In the genomic region with DNA sequence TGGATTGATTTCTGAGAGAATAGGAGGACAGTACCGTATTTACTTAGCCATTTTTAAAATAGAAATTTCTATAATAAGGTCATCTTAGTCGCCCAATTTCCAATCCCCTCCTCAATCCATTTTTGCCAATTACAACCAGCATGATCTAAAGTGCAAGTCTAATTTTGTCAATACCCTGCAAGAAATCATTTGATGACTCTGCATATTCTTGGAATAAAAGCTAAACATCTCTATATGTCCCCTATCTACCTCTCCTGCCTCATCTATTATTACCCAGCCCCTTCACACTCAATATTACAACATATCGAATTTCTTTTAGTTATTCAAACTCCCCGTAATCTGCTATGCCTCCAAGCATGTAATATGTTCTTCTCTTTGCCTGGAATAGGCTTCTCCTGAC, we compare ENCODE assay signal across 39 cellular contexts. TPM values are rescaled to one million over a fixed set of nuclear protein-coding genes. Genes with fewer than 3 reads are reported as not detected.
"Had no signal": no experiment of that assay in that cellular context is flagged by ENCODE, and none has a peak within 500 bp of the region (broad histone marks: within the 10 kb centered on the region; RNA-seq: fewer than 3 reads in every experiment).

No MANE protein-coding gene starts in this region.

- DNase-seq: activated effector memory CD4-positive, alpha-beta T cell treated with anti-CD3 and anti-CD28 coated beads, Interleukin-2, amount 50 U/mL, for 16 hours; activated effector memory CD4-positive, alpha-beta T cell treated with Interleukin-2 at 50 U/mL for 16 hours; activated gamma-delta T cell; activated gamma-delta T cell treated with Interleukin-2 at 50 U/mL for 16 hours; activated naive CD4-positive, alpha-beta T cell; activated naive CD4-positive, alpha-beta T cell treated with anti-CD3 and anti-CD28 coated beads for 36 hours; activated naive CD4-positive, alpha-beta T cell treated with anti-CD3 and anti-CD28 coated beads, Interleukin-2, amount 10 ng/mL, durations not matched to agents 7 days and 5 days; activated naive CD4-positive, alpha-beta T cell treated with anti-CD3 and anti-CD28 coated beads, Interleukin-2, amount 50 U/mL, for 16 hours; activated naive CD4-positive, alpha-beta T cell treated with Interleukin-2 at 50 U/mL for 16 hours; activated naive CD8-positive, alpha-beta T cell treated with anti-CD3 and anti-CD28 coated beads for 36 hours; activated naive CD8-positive, alpha-beta T cell treated with anti-CD3 and anti-CD28 coated beads, Interleukin-2, amount 10 ng/mL, durations not matched to agents 7 days and 5 days; activated naive CD8-positive, alpha-beta T cell treated with anti-CD3 and anti-CD28 coated beads, Interleukin-2, amount 50 U/mL, for 24 hours; activated T-cell treated with anti-CD3 and anti-CD28 coated beads, Interleukin-2, amount 50 U/mL, for 24 hours; activated T-cell treated with anti-CD3 and anti-CD28 coated beads, Interleukin-2, amount 50 U/mL, for 4 hours; activated T-cell treated with anti-CD3 and anti-CD28 coated beads, Interleukin-2, amount 50 U/mL, for 48 hours; activated T-cell treated with anti-CD3 and anti-CD28 coated beads, Interleukin-2, amount 50 U/mL, for 72 hours; adrenal gland; amniotic stem cell; amygdala; anterior cingulate cortex; aorta; body of pancreas; brain microvascular endothelial cell; caudate nucleus; central memory CD4-positive, alpha-beta T cell; cerebellar nuclear complex had no signal

- H3K36me3 ChIP-seq: adrenal gland, ascending aorta, brain microvascular endothelial cell, breast epithelium, cardiac muscle cell had no signal

- H3K27ac ChIP-seq: adrenal gland, ascending aorta, body of pancreas, brain microvascular endothelial cell, breast epithelium, cardiac muscle cell had no signal

- H3K27me3 ChIP-seq: adrenal gland, ascending aorta, body of pancreas, brain microvascular endothelial cell, breast epithelium, cardiac muscle cell had no signal

- H3K9me3 ChIP-seq: adrenal gland, ascending aorta, body of pancreas, breast epithelium had no signal

- H3K4me1 ChIP-seq: adrenal gland, ascending aorta, body of pancreas, breast epithelium had no signal

- ATAC-seq: activated naive CD4-positive, alpha-beta T cell treated with anti-CD3 and anti-CD28 coated beads, Interleukin-2, amount 50 U/mL, for 72 hours; activated naive CD8-positive, alpha-beta T cell treated with anti-CD3 and anti-CD28 coated beads, Interleukin-2, amount 50 U/mL, for 24 hours; activated T-cell treated with anti-CD3 and anti-CD28 coated beads, Interleukin-2, amount 50 U/mL, for 4 hours; activated T-cell treated with anti-CD3 and anti-CD28 coated beads, Interleukin-2, amount 50 U/mL, for 72 hours; activated T-helper 17 cell treated with anti-CD3 and anti-CD28 coated beads, Interleukin-2, amount 50 U/mL, for 72 hours; body of pancreas had no signal

- H3K4me3 ChIP-seq: adrenal gland, ascending aorta, body of pancreas, breast epithelium, cardiac muscle cell had no signal

- FAIRE-seq: astrocyte, bronchial epithelial cell had no signal

RNA-seq across cellular contexts. Expression of gene TEX55, which starts 41.9 kb away (rescaled TPM):
- total RNA-seq: activated naive CD4-positive, alpha-beta T cell treated with anti-CD3 and anti-CD28 coated beads for 36 hours; activated naive CD4-positive, alpha-beta T cell treated with anti-CD3 and anti-CD28 coated beads, Interleukin-2, amount 50 U/mL, for 72 hours; activated naive CD8-positive, alpha-beta T cell treated with anti-CD3 and anti-CD28 coated beads for 36 hours; activated naive CD8-positive, alpha-beta T cell treated with anti-CD3 and anti-CD28 coated beads, Interleukin-2, amount 10 ng/mL, durations not matched to agents 7 days and 5 days; activated T-cell treated with anti-CD3 and anti-CD28 coated beads, Interleukin-2, amount 50 U/mL, for 4 hours; activated T-cell treated with anti-CD3 and anti-CD28 coated beads, Interleukin-2, amount 50 U/mL, for 72 hours; activated T-helper 1 cell treated with anti-CD3 and anti-CD28 coated beads, Interleukin-12 subunit alpha, Interleukin-12 subunit beta, Interleukin-2, Interleukin-4 antibody, amounts not matched to agents 30 ng/mL and 10 ng/mL and 1 ng/mL, durations not matched to agents 14 hours and 24 hours and 36 hours; activated T-helper 17 cell treated with anti-CD3 and anti-CD28 coated beads, Interleukin-2, amount 50 U/mL, for 72 hours; activated T-helper 2 cell treated with anti-CD3 and anti-CD28 coated beads, Interferon-gamma antibody, Interleukin-2, Interleukin-4, amounts not matched to agents 10 μg/mL and 5 μg/mL and 100 μg/mL, durations not matched to agents 14 hours and 24 hours and 36 hours; adrenal gland; aorta; ascending aorta; astrocyte; body of pancreas; breast epithelium; bronchial epithelial cell; cardiac muscle cell; cardiac septum; cerebellum; chondrocyte had no signal
- polyA plus RNA-seq: adipose tissue, adrenal gland, aorta, cardiac muscle cell had no signal
